2 cellular contexts compared by ENCODE assay signal in genomic region chr6:105091140-105091829, GRCh38.
TF ChIP-seq lines count a peak whose summit lies in the region.

No MANE protein-coding gene starts in this region.

TF ChIP-seq in HepG2, 621 proteins besides CTCF, POLR2A, EP300 and RAD21:
- no peak for TF ChIP-seq ZNF510 (CRISPR knock-in tag; IDR thresholded peaks at IDR 0.05; ENCODE audit: low read depth)
- no peak for TF ChIP-seq EHMT2 (IDR thresholded peaks at IDR 0.05; ENCODE audit: borderline replicate concordance, low read depth, low read length)
- TF ChIP-seq ARID4A (CRISPR knock-in tag; IDR thresholded peaks at IDR 0.05; ENCODE audit: borderline replicate concordance) = no peak
- no peak for TF ChIP-seq ZNF34 (CRISPR knock-in tag; IDR thresholded peaks at IDR 0.05; ENCODE audit: borderline replicate concordance)
- TF ChIP-seq ZNF614 (CRISPR knock-in tag; IDR thresholded peaks at IDR 0.05; ENCODE audit: borderline replicate concordance) = no peak
- no peak for TF ChIP-seq ZNF576 (CRISPR knock-in tag; IDR thresholded peaks at IDR 0.05)

TF ChIP-seq in H1, 55 proteins besides CTCF, POLR2A, EP300 and RAD21:
- TF ChIP-seq SP4 (IDR thresholded peaks at IDR 0.05; ENCODE audit: low read length) = no peak
- no peak for TF ChIP-seq TBP (IDR thresholded peaks at IDR 0.05; ENCODE audit: low read depth, low read length)
- TF ChIP-seq RNF2 (IDR thresholded peaks at IDR 0.05; ENCODE audit: borderline replicate concordance, low read depth, low read length, missing control alignments, poor library complexity, severe bottlenecking) = no peak
- TF ChIP-seq E2F6 (IDR thresholded peaks at IDR 0.05) = no peak
- TF ChIP-seq RBBP5 (IDR thresholded peaks at IDR 0.05; ENCODE audit: borderline replicate concordance, low read depth, low read length) = no peak
- TF ChIP-seq ZNF274 (IDR thresholded peaks at IDR 0.05; ENCODE audit: borderline replicate concordance, extremely low read depth, low read length) = no peak
- TF ChIP-seq TCF12 (IDR thresholded peaks at IDR 0.05; ENCODE audit: low read depth, low read length) = no peak
- no peak for TF ChIP-seq POLR2AphosphoS5 (IDR thresholded peaks at IDR 0.05; ENCODE audit: low read depth, low read length)
- TF ChIP-seq HDAC2 (IDR thresholded peaks at IDR 0.05; ENCODE audit: borderline replicate concordance in 1 of 2, low read depth in 2 of 2, low read length in 2 of 2) = no peak
- no peak for TF ChIP-seq JUND (IDR thresholded peaks at IDR 0.05; ENCODE audit: low read length)
- TF ChIP-seq SP2 (IDR thresholded peaks at IDR 0.05; ENCODE audit: low read length) = no peak
- TF ChIP-seq CEBPB (IDR thresholded peaks at IDR 0.05; ENCODE audit: low read depth, low read length) = no peak
- no peak for TF ChIP-seq YY1 (IDR thresholded peaks at IDR 0.05; ENCODE audit: low read depth, low read length)
- TF ChIP-seq PHF8 (conservative IDR thresholded peaks at IDR 0.05; ENCODE audit: low read depth, low read length) = no peak
- no peak for TF ChIP-seq TEAD4 (IDR thresholded peaks at IDR 0.05; ENCODE audit: low read depth, low read length)
